31 cellular contexts compared by ENCODE assay signal in the genomic region with DNA sequence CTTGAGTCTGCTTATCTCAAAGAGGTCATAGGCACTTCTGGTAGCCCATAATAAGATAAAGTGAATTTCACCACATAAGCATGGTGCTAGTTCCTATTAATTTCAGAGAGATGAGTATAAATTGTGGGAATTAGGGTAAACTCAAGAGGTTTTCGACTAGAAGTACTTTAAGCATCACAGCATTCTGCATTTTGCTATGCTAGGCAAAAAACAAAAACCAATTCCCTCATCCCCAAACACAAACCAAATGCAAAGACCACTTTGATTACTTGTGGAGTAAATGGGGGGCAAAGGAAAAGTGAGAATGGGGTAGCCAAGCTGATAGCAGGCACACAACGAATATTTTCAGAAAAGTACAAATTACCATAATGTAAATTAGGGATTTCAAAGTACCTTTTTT.
"Had no signal": no experiment of that assay in that cellular context is flagged by ENCODE, and none has a peak within 500 bp of the region (broad histone marks: within the 10 kb centered on the region; RNA-seq: fewer than 3 reads in every experiment).

No MANE protein-coding gene starts in this region.

- H3K9me3 ChIP-seq: ovary, psoas muscle, testis, upper lobe of right lung had no signal

- H3K9ac ChIP-seq: neural progenitor cell, parathyroid adenoma had no signal

- ATAC-seq: natural killer cell; psoas muscle; right cardiac atrium; sciatic nerve; stimulated activated memory B cell treated with anti-CD40 and anti-IgM and Interleukin-4, amounts not matched to agents 10 μg/mL and 1 μg/mL and 100 μg/mL, for 72 hours; stimulated activated naive CD8-positive, alpha-beta T cell treated with anti-CD3 and anti-CD28 coated beads, Interleukin-15, amount 100 ng/mL, for 72 hours; stimulated activated naive CD8-positive, alpha-beta T cell treated with anti-CD3 and anti-CD28 coated beads, Interleukin-15, Interleukin-2, amounts not matched to agents 100 U/mL and 50 U/mL, for 24 hours; upper lobe of right lung had no signal

- DNase-seq: natural killer cell; occipital lobe; ovary; posterior cingulate gyrus; psoas muscle; right cardiac atrium; spleen; stimulated activated CD4-positive, alpha-beta T cell treated with anti-CD3 and anti-CD28 coated beads, Interleukin-12 subunit alpha, Interleukin-12 subunit beta, amount 100 ng/mL, for 4 hours; stimulated activated CD4-positive, alpha-beta T cell treated with anti-CD3 and anti-CD28 coated beads, Interleukin-1b, Interleukin-23, amount 100 ng/mL, for 48 hours; stimulated activated CD4-positive, alpha-beta T cell treated with anti-CD3 and anti-CD28 coated beads, Interleukin-4, amount 100 ng/mL, for 1 hour; stimulated activated CD4-positive, alpha-beta T cell treated with anti-CD3 and anti-CD28 coated beads, Interleukin-4, amount 100 ng/mL, for 4 hours; stimulated activated CD8-positive, alpha-beta memory T cell treated with anti-CD3 and anti-CD28 coated beads, Interleukin-4, amount 100 ng/mL, for 48 hours; stimulated activated naive CD4-positive, alpha-beta T cell; stimulated activated naive CD8-positive, alpha-beta T cell treated with anti-CD3 and anti-CD28 coated beads, Interleukin-15, amount 100 ng/mL, for 72 hours; stimulated activated naive CD8-positive, alpha-beta T cell treated with anti-CD3 and anti-CD28 coated beads, Interleukin-15, Interleukin-2, amounts not matched to agents 100 U/mL and 50 U/mL, for 24 hours; substantia nigra; testis; tibial artery; transverse colon; upper lobe of right lung; uterus had no signal

- H3K4me3 ChIP-seq: neural progenitor cell, ovary, psoas muscle, skin epidermis, smooth muscle cell, spleen, suprapubic skin, testis, tibial artery, transverse colon, upper lobe of right lung, uterus had no signal

- H3K9me3 Mint-ChIP-seq: stimulated activated memory B cell treated with anti-CD40 and anti-IgM and Interleukin-4, amounts not matched to agents 10 μg/mL and 1 μg/mL and 100 μg/mL, for 72 hours; stimulated activated naive CD8-positive, alpha-beta T cell treated with anti-CD3 and anti-CD28 coated beads, Interleukin-15, amount 100 ng/mL, for 72 hours; type B pancreatic cell had no signal

- H3K4me2 ChIP-seq: neural progenitor cell, smooth muscle cell had no signal

- H3K79me2 ChIP-seq: parathyroid adenoma had no signal

- H3K4me1 ChIP-seq: neural progenitor cell, parathyroid adenoma, psoas muscle, spleen, suprapubic skin, testis, tibial artery, transverse colon, upper lobe of right lung, uterus had no signal

- H3K4me3 Mint-ChIP-seq: natural killer cell; nephron; neural progenitor cell; stimulated activated memory B cell treated with anti-CD40 and anti-IgM and Interleukin-4, amounts not matched to agents 10 μg/mL and 1 μg/mL and 100 μg/mL, for 72 hours; stimulated activated naive CD8-positive, alpha-beta T cell treated with anti-CD3 and anti-CD28 coated beads, Interleukin-15, amount 100 ng/mL, for 72 hours; type B pancreatic cell had no signal

- H3K36me3 Mint-ChIP-seq: neural progenitor cell; stimulated activated memory B cell treated with anti-CD40 and anti-IgM and Interleukin-4, amounts not matched to agents 10 μg/mL and 1 μg/mL and 100 μg/mL, for 72 hours; type B pancreatic cell had no signal

- H3K4me1 Mint-ChIP-seq: natural killer cell; neural progenitor cell; stimulated activated memory B cell treated with anti-CD40 and anti-IgM and Interleukin-4, amounts not matched to agents 10 μg/mL and 1 μg/mL and 100 μg/mL, for 72 hours; stimulated activated naive CD8-positive, alpha-beta T cell treated with anti-CD3 and anti-CD28 coated beads, Interleukin-15, amount 100 ng/mL, for 72 hours had no signal

- H3K27me3 ChIP-seq: neural progenitor cell, ovary, spleen, suprapubic skin, testis, tibial artery, transverse colon, upper lobe of right lung, uterus had no signal

- H2AFZ ChIP-seq: neural progenitor cell, parathyroid adenoma had no signal

- H3K27ac Mint-ChIP-seq: natural killer cell; nephron; neural progenitor cell; progenitor cell of endocrine pancreas; stimulated activated memory B cell treated with anti-CD40 and anti-IgM and Interleukin-4, amounts not matched to agents 10 μg/mL and 1 μg/mL and 100 μg/mL, for 72 hours; stimulated activated naive CD8-positive, alpha-beta T cell treated with anti-CD3 and anti-CD28 coated beads, Interleukin-15, amount 100 ng/mL, for 72 hours; type B pancreatic cell had no signal

- H3K27me3 Mint-ChIP-seq: progenitor cell of endocrine pancreas; stimulated activated memory B cell treated with anti-CD40 and anti-IgM and Interleukin-4, amounts not matched to agents 10 μg/mL and 1 μg/mL and 100 μg/mL, for 72 hours; stimulated activated naive CD8-positive, alpha-beta T cell treated with anti-CD3 and anti-CD28 coated beads, Interleukin-15, amount 100 ng/mL, for 72 hours; type B pancreatic cell had no signal

- H3K27ac ChIP-seq: neural progenitor cell, ovary, parathyroid adenoma, psoas muscle, skin epidermis, spleen, suprapubic skin, testis, tibial artery, transverse colon, upper lobe of right lung, uterus had no signal

- H3K36me3 ChIP-seq: neural progenitor cell, ovary, spleen, suprapubic skin, transverse colon, upper lobe of right lung, uterus had no signal
